In genomic region chr3:193593666-193594025, GRCh38 we compare ENCODE assay signal across 8 cellular contexts. TPM values are rescaled to one million over a fixed set of nuclear protein-coding genes. Genes with fewer than 3 reads are reported as not detected.
A peak's percentile ranks its signal among the peaks of the same experiment; 100 is the strongest.
DNase-seq lines count a peak whose midpoint lies in the region; ATAC-seq and TF ChIP-seq lines count a peak whose summit lies in the region.

No MANE protein-coding gene starts in this region.

- peak overlapping the region; percentile 77 to 82 for H3K4me3 ChIP-seq in neutrophil (ENCODE audit: low read depth in 1 of 2, low read length in 1 of 2)

- H3K36me3 Mint-ChIP-seq in HFFc6 (ENCODE audit: low read depth) = peaks cover 19% of the 10 kb centered on the region

- no peak for ATAC-seq in HG03039 (IDR thresholded peaks at IDR 0.05; ENCODE audit: unreplicated experiment)

- no peaks in the 10 kb centered on the region for H3K9me3 Mint-ChIP-seq in HFFc6

- peaks cover 2% of the 10 kb centered on the region; the same call in 1 of the 2 replicates for H3K27me3 Mint-ChIP-seq in HFFc6 (ENCODE audit: insufficient read depth)

- H3K4me3 Mint-ChIP-seq in HFFc6 = peak overlapping the region; percentile 97

- peaks cover 43% of the 10 kb centered on the region for H3K4me1 Mint-ChIP-seq in HFFc6 (ENCODE audit: low read depth)

- H3K27me3 ChIP-seq in neutrophil = no peaks in the 10 kb centered on the region

- peak overlapping the region; percentile 73 for H3K27ac ChIP-seq in neutrophil

- peaks cover 16 to 33% of the 10 kb centered on the region in 2 experiments for H3K4me1 ChIP-seq in neutrophil (ENCODE audit: control insufficient read depth in 1 of 2, insufficient read depth in 1 of 2, low read depth in 1 of 2, low read length in 1 of 2)

- no peaks in the 10 kb centered on the region for H3K9me3 ChIP-seq in neutrophil

- DNase-seq in GM03348 (ENCODE audit: low spot score) (peak; percentile 16), HFFc6 (peak; percentile 11), NCI-H345 treated with DMSO at 0.1 percent for 48 hours (lab: John Stamatoyannopoulos, UW; ENCODE audit: unreplicated experiment) (peak; percentile 39), fibroblast of peridontal ligament (ENCODE audit: extremely low read depth) (peak; percentile 45), dedifferentiated amniotic fluid mesenchymal stem cell (ENCODE audit: extremely low spot score) (no peak)
- DNase-seq in activated T-cell treated with anti-CD3 and anti-CD28 coated beads, Interleukin-2, amount 50 U/mL, for 1 hour = peak; percentile 35

- TF ChIP-seq CTCF in HFFc6 (IDR thresholded peaks at IDR 0.05) = no peak
- no peak for TF ChIP-seq CTCF in neutrophil (IDR thresholded peaks at IDR 0.05)

- no peaks in the 10 kb centered on the region for H3K36me3 ChIP-seq in neutrophil

- H3K27ac Mint-ChIP-seq in HFFc6 = peak overlapping the region; percentile 96

RNA-seq across cellular contexts. Expression of gene OPA1, which starts 0.6 kb away (rescaled TPM):
- total RNA-seq in HFFc6 (2021; fragmentation: NEBNext Ultra II Directional; extraction: Animal tissue kit (Norgen Biotek cat#: 25700)) = 10 to 100 TPM; 55.7 to 69.0 (median 64.9) TPM

RNA-seq across cellular contexts. Expression of gene ATP13A4, which starts 39.0 kb away (rescaled TPM):
- not detected for total RNA-seq in HFFc6 (2021; fragmentation: NEBNext Ultra II Directional; extraction: Animal tissue kit (Norgen Biotek cat#: 25700))
